Comparison of ENCODE assay signal across 20 cellular contexts in the genomic region with DNA sequence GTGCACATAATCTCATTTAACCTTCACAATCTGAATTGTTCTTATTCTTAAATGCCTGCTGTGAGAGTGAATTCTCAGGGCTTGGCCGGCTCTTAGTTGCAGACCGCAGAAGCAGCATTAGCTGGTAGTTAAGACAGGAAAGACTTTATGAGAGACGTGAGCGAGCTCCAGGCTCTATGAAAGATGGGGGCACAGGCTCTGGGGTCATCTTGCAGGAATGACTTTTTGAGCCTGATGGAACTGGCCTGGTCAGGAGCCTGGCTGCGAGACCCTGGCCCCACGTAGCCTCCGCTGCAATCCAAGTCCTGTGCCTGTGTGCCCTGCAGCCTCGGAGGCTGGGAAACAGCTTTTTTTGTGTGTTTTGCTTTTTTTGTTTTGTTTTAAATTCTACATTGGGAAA.
DNase-seq lines count a peak whose midpoint lies in the region; ATAC-seq and TF ChIP-seq lines count a peak whose summit lies in the region.
"Had no signal": no experiment of that assay in that cellular context is flagged by ENCODE, and none has a peak within 500 bp of the region (broad histone marks: within the 10 kb centered on the region; RNA-seq: fewer than 3 reads in every experiment).

No MANE protein-coding gene starts in this region.

- H3K4me3 ChIP-seq in GM23248 (no peak overlapping the region), esophagus squamous epithelium (no peak overlapping the region)
- H3K4me3 ChIP-seq: A549; BLaER1 treated with 17β-estradiol and CSF1 and Interleukin-3, amounts not matched to agents 10 nM and 100 nM had no signal

- H3K4me1 ChIP-seq in GM23248 (ENCODE audit: insufficient read depth) = no peaks in the 10 kb centered on the region
- no peaks in the 10 kb centered on the region for H3K4me1 ChIP-seq in esophagus squamous epithelium
- H3K4me1 ChIP-seq: A549; BLaER1 treated with 17β-estradiol and CSF1 and Interleukin-3, amounts not matched to agents 10 nM and 100 nM; Caco-2 had no signal

- peak; percentile 4 for DNase-seq in activated CD8-positive, alpha-beta memory T cell treated with anti-CD3 and anti-CD28 coated beads for 24 hours
- no peak for DNase-seq in activated CD8-positive, alpha-beta memory T cell treated with anti-CD3 and anti-CD28 coated beads, Interleukin-2, amount 50 U/mL, for 48 hours
- DNase-seq in chondrocyte (ENCODE audit: low spot score) = peak; percentile 47
- peak; percentile 49 for DNase-seq in mesenteric fat pad (ENCODE audit: low spot score)
- DNase-seq in sciatic nerve (ENCODE audit: low spot score) = peak; percentile 10
- DNase-seq in NCI-H146 treated with DMSO at 0.1 percent for 48 hours (lab: John Stamatoyannopoulos, UW; ENCODE audit: unreplicated experiment) = no peak
- no peak for DNase-seq in GM23248
- DNase-seq in esophagus squamous epithelium (lab: John Stamatoyannopoulos, UW) = no peak
- DNase-seq: AML-193; Caco-2; Calu3; CD4-positive, alpha-beta T cell; DMS79 treated with DMSO at 0.1 percent for 48 hours; GF-D8 had no signal

- H3K27me3 ChIP-seq in GM23248 (replicated peaks; ENCODE audit: insufficient read depth) (no peaks in the 10 kb centered on the region), esophagus squamous epithelium (no peaks in the 10 kb centered on the region)
- H3K27me3 ChIP-seq: BLaER1 treated with 17β-estradiol and CSF1 and Interleukin-3, amounts not matched to agents 10 nM and 100 nM had no signal

- no peak overlapping the region for H3K27ac ChIP-seq in GM23248
- H3K27ac ChIP-seq in esophagus squamous epithelium = no peak overlapping the region
- H3K27ac ChIP-seq: 22Rv1; A549; BLaER1 treated with 17β-estradiol and CSF1 and Interleukin-3, amounts not matched to agents 10 nM and 100 nM; C4-2B had no signal

- H3K4me3 Mint-ChIP-seq in chondrocyte (ENCODE audit: unreplicated experiment) = no peak overlapping the region
- H3K4me3 Mint-ChIP-seq: B cell; CD4-positive, alpha-beta T cell; CD8-positive, alpha-beta T cell had no signal

- no peak for ATAC-seq in sciatic nerve
- ATAC-seq: A549; CD8-positive, alpha-beta T cell had no signal

- in situ Hi-C loops in GM23248 (cut with MboI) = no loop called here

- no peaks in the 10 kb centered on the region for H3K9me2 ChIP-seq in GM23248 (ENCODE audit: insufficient read depth)

- no peak overlapping the region for H3K27ac Mint-ChIP-seq in chondrocyte (ENCODE audit: unreplicated experiment)
- H3K27ac Mint-ChIP-seq: B cell; CD4-positive, alpha-beta T cell; CD8-positive, alpha-beta T cell had no signal

- H3F3A ChIP-seq in GM23248 (ENCODE audit: insufficient read depth) = no peaks in the 10 kb centered on the region

- H3K36me3 Mint-ChIP-seq in chondrocyte (ENCODE audit: low read depth) = peaks cover 3% of the 10 kb centered on the region
- H3K36me3 Mint-ChIP-seq: CD8-positive, alpha-beta T cell had no signal

- H3K9me3 ChIP-seq in GM23248 (ENCODE audit: low read depth) (no peaks in the 10 kb centered on the region), esophagus squamous epithelium (peaks cover 0 to 88% (median 0%) of the 10 kb centered on the region in 3 donors)

- H3K79me2 ChIP-seq in GM23248 (ENCODE audit: insufficient read depth) = no peaks in the 10 kb centered on the region

- H3K4me1 Mint-ChIP-seq in chondrocyte (ENCODE audit: low read depth) = no peaks in the 10 kb centered on the region
- H3K4me1 Mint-ChIP-seq: B cell had no signal

- H4K20me1 ChIP-seq in GM23248 (ENCODE audit: insufficient read depth) = no peaks in the 10 kb centered on the region
- H4K20me1 ChIP-seq: BLaER1 treated with 17β-estradiol and CSF1 and Interleukin-3, amounts not matched to agents 10 nM and 100 nM had no signal

- H3K9ac ChIP-seq in GM23248 = no peak overlapping the region
- H3K9ac ChIP-seq: BLaER1 treated with 17β-estradiol and CSF1 and Interleukin-3, amounts not matched to agents 10 nM and 100 nM had no signal

- intact Hi-C loops in sciatic nerve (cut with DNase I) = no loop called here
- intact Hi-C loops in esophagus squamous epithelium (cut with DNase I) = no loop called here

- no peak overlapping the region for H2AFZ ChIP-seq in GM23248

- 45 to 51% methylated on average over 8 of the region's 8 CpGs for WGBS in GM23248 (ENCODE audit: low coverage in 1 of 2, low lambda C conversion rate in 2 of 2, missing lambda C conversion rate in 2 of 2), 2 experiments
- WGBS in esophagus squamous epithelium, 2 donors = 87 to 93% methylated on average over 5 to 8 of the region's 8 CpGs

- H3K9me3 Mint-ChIP-seq in chondrocyte (ENCODE audit: low read depth) = peaks cover 72% of the 10 kb centered on the region

- TF ChIP-seq CTCF in chondrocyte (IDR thresholded peaks at IDR 0.05) = no peak
- TF ChIP-seq CTCF in esophagus squamous epithelium (IDR thresholded peaks at IDR 0.05) = no peak

- H3K4me2 ChIP-seq in GM23248 (ENCODE audit: unreplicated experiment) = no peak overlapping the region
- H3K4me2 ChIP-seq: A549; BLaER1 treated with 17β-estradiol and CSF1 and Interleukin-3, amounts not matched to agents 10 nM and 100 nM had no signal

- no peaks in the 10 kb centered on the region for H3K27me3 Mint-ChIP-seq in chondrocyte (ENCODE audit: low read depth)
- H3K27me3 Mint-ChIP-seq: B cell; CD4-positive, alpha-beta T cell had no signal

- TF ChIP-seq POLR2A in esophagus squamous epithelium (IDR thresholded peaks at IDR 0.05) = no peak

- H3K36me3 ChIP-seq in GM23248 (ENCODE audit: low read depth) (no peaks in the 10 kb centered on the region), esophagus squamous epithelium (no peaks in the 10 kb centered on the region)
- H3K36me3 ChIP-seq: BLaER1 treated with 17β-estradiol and CSF1 and Interleukin-3, amounts not matched to agents 10 nM and 100 nM had no signal

Comparison
In these comparisons a context has a peak if more than half of its experiments do, and no peak if none do; other contexts are left out.
1. DNase-seq: peak in activated CD8-positive, alpha-beta memory T cell treated with anti-CD3 and anti-CD28 coated beads for 24 hours (single experiment), chondrocyte (single experiment), mesenteric fat pad (single experiment) and sciatic nerve (single experiment); none in activated CD8-positive, alpha-beta memory T cell treated with anti-CD3 and anti-CD28 coated beads, Interleukin-2, amount 50 U/mL, for 48 hours (single experiment), NCI-H146 treated with DMSO at 0.1 percent for 48 hours (single experiment), GM23248 (single experiment) and esophagus squamous epithelium (single experiment).